In the genomic region with DNA sequence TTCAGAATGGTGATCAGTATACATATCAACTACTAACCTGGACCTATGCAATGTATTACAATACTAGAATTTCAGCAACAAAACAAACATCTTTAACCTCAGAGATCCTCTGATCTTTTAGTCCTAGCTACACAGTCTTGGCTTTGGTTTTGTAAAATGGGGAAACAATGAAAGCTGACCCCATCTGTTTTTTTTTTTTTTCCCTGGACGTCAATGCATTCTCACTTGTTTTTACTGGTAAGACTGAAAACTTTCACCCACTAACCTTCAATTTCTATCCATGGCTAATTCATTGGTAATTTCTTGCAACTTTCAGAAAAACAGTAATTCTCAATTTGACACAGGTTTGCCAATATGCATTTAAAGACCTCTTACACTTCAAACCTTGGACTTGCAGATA, we compare ENCODE assay signal across 1 cellular context.
TF ChIP-seq lines count a peak whose summit lies in the region.

No MANE protein-coding gene starts in this region.

TF ChIP-seq in IMR-90, 13 proteins besides CTCF, POLR2A, EP300 and RAD21 (continued from another document):
- TF ChIP-seq NFE2L2 (IDR thresholded peaks at IDR 0.05; ENCODE audit: low read depth, low read length) (no peak), MAFK (IDR thresholded peaks at IDR 0.05; ENCODE audit: low read depth, low read length) (no peak), RCOR1 (IDR thresholded peaks at IDR 0.05; ENCODE audit: insufficient replicate concordance, low read length) (no peak), SMC3 (IDR thresholded peaks at IDR 0.05; ENCODE audit: low read depth, low read length) (no peak), FOS (IDR thresholded peaks at IDR 0.05; ENCODE audit: low read depth, low read length) (no peak), CEBPB (IDR thresholded peaks at IDR 0.05; ENCODE audit: low read depth, low read length) (no peak), RFX5 (IDR thresholded peaks at IDR 0.05; ENCODE audit: low read depth, low read length) (no peak)
- TF ChIP-seq, protein P1, sequence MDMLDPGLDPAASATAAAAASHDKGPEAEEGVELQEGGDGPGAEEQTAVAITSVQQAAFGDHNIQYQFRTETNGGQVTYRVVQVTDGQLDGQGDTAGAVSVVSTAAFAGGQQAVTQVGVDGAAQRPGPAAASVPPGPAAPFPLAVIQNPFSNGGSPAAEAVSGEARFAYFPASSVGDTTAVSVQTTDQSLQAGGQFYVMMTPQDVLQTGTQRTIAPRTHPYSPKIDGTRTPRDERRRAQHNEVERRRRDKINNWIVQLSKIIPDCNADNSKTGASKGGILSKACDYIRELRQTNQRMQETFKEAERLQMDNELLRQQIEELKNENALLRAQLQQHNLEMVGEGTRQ (IDR thresholded peaks at IDR 0.05; ENCODE audit: low read depth, low read length) = no peak
